Comparison of ENCODE assay signal across 20 cellular contexts in genomic region chr15:69141833-69142232, GRCh38.
"Had no signal": no experiment of that assay in that cellular context is flagged by ENCODE, and none has a peak within 500 bp of the region (broad histone marks: within the 10 kb centered on the region; RNA-seq: fewer than 3 reads in every experiment).

No MANE protein-coding gene starts in this region.

- H3K27me3 ChIP-seq: adrenal gland, Peyer's patch had no signal

- H3K9me3 ChIP-seq: adrenal gland, Peyer's patch had no signal

- H3K9me3 Mint-ChIP-seq: activated naive CD8-positive, alpha-beta T cell treated with anti-CD3 and anti-CD28 coated beads, Interleukin-2, amount 10 ng/mL, durations not matched to agents 7 days and 5 days had no signal

- H3K4me3 Mint-ChIP-seq: activated CD4-positive, alpha-beta T cell treated with anti-CD3 and anti-CD28 coated beads for 36 hours; activated CD8-positive, alpha-beta T cell treated with anti-CD3 and anti-CD28 coated beads, Interleukin-2, amount 10 ng/mL, durations not matched to agents 7 days and 5 days; activated naive CD8-positive, alpha-beta T cell treated with anti-CD3 and anti-CD28 coated beads, Interleukin-2, amount 10 ng/mL, durations not matched to agents 7 days and 5 days had no signal

- H3K4me1 Mint-ChIP-seq: activated CD4-positive, alpha-beta T cell treated with anti-CD3 and anti-CD28 coated beads for 36 hours; activated naive CD8-positive, alpha-beta T cell treated with anti-CD3 and anti-CD28 coated beads, Interleukin-2, amount 10 ng/mL, durations not matched to agents 7 days and 5 days had no signal

- H3K36me3 Mint-ChIP-seq: activated naive CD8-positive, alpha-beta T cell treated with anti-CD3 and anti-CD28 coated beads, Interleukin-2, amount 10 ng/mL, durations not matched to agents 7 days and 5 days; brain had no signal

- H3K4me3 ChIP-seq: adrenal gland, K562, Peyer's patch had no signal

- H3K36me3 ChIP-seq: adrenal gland, Peyer's patch, WERI-Rb-1 had no signal

- H3K27ac ChIP-seq: adrenal gland, Peyer's patch, WERI-Rb-1 had no signal

- H3K4me1 ChIP-seq: adrenal gland had no signal

- DNase-seq: activated CD4-positive, alpha-beta T cell treated with anti-CD3 and anti-CD28 coated beads for 36 hours; activated CD8-positive, alpha-beta memory T cell treated with anti-CD3 and anti-CD28 coated beads, Interleukin-2, amount 50 U/mL, for 48 hours; activated CD8-positive, alpha-beta T cell treated with anti-CD3 and anti-CD28 coated beads, Interleukin-2, amount 10 ng/mL, durations not matched to agents 7 days and 5 days; activated naive CD4-positive, alpha-beta T cell treated with anti-CD3 and anti-CD28 coated beads, Interleukin-2, amount 50 U/mL, for 16 hours; activated naive CD8-positive, alpha-beta T cell treated with anti-CD3 and anti-CD28 coated beads, Interleukin-2, amount 10 ng/mL, durations not matched to agents 7 days and 5 days; activated T-cell treated with anti-CD3 and anti-CD28 coated beads, Interleukin-2, amount 50 U/mL, for 1 hour; adrenal gland; aorta; Karpas-422; MM.1S; NCI-H1105; NCI-H1436; NCI-H187; NCI-H2081; NCI-H510A treated with DMSO at 0.1 percent for 48 hours; T-helper 1 cell; WERI-Rb-1 had no signal

- H3K27me3 Mint-ChIP-seq: brain had no signal

- ATAC-seq: activated CD4-positive, alpha-beta T cell treated with anti-CD3 and anti-CD28 coated beads for 36 hours; activated CD8-positive, alpha-beta T cell treated with anti-CD3 and anti-CD28 coated beads, Interleukin-2, amount 10 ng/mL, durations not matched to agents 7 days and 5 days; K562 had no signal

- H3K27ac Mint-ChIP-seq: activated CD4-positive, alpha-beta T cell treated with anti-CD3 and anti-CD28 coated beads for 36 hours; activated CD8-positive, alpha-beta T cell treated with anti-CD3 and anti-CD28 coated beads, Interleukin-2, amount 10 ng/mL, durations not matched to agents 7 days and 5 days; activated naive CD8-positive, alpha-beta T cell treated with anti-CD3 and anti-CD28 coated beads, Interleukin-2, amount 10 ng/mL, durations not matched to agents 7 days and 5 days had no signal
